8 cellular contexts compared by ENCODE assay signal in genomic region chr2:217928324-217929293, GRCh38.
A peak's percentile ranks its signal among the peaks of the same experiment; 100 is the strongest.
DNase-seq lines count a peak whose midpoint lies in the region; ATAC-seq and TF ChIP-seq lines count a peak whose summit lies in the region.

No MANE protein-coding gene starts in this region.

- H2AFZ ChIP-seq in parathyroid adenoma, result no peak overlapping the region

- DNase-seq in CMK (ENCODE audit: low read depth) (peak; percentile 77), NCI-H345 treated with DMSO at 0.1 percent for 48 hours (lab: John Stamatoyannopoulos, UW; ENCODE audit: unreplicated experiment) (peak; percentile 22), T1000 (lab: John Stamatoyannopoulos, UW) (no peak), HEK293T (ENCODE audit: extremely low spot score) (no peak), NCI-H128 (lab: John Stamatoyannopoulos, UW; ENCODE audit: unreplicated experiment) (no peak)
- DNase-seq in activated effector memory CD4-positive, alpha-beta T cell treated with anti-CD3 and anti-CD28 coated beads, Interleukin-2, amount 50 U/mL, for 16 hours, result no peak

- H3K9ac ChIP-seq in parathyroid adenoma, result no peak overlapping the region

- H3K4me2 ChIP-seq in parathyroid adenoma (ENCODE audit: low read length), result no peak overlapping the region

- POLR2A ChIA-PET in HEK293T (lab: Yijun Ruan, JAX), result no interaction called here

- TF ChIP-seq CTCF in parathyroid adenoma (IDR thresholded peaks at IDR 0.05), result no peak

- H3K4me3 ChIP-seq in parathyroid adenoma (ENCODE audit: low read depth, low read length), result no peak overlapping the region

- H3K79me2 ChIP-seq in parathyroid adenoma, result peaks cover 90% of the 10 kb centered on the region

- ATAC-seq in esophagus mucosa, result peak; percentile 60

- H3K27ac ChIP-seq in parathyroid adenoma, result peak overlapping the region; percentile 73

- CTCF ChIA-PET in HEK293T (lab: Yijun Ruan, JAX), result no interaction called here

- no peaks in the 10 kb centered on the region for H3K27me3 ChIP-seq in parathyroid adenoma (ENCODE audit: control insufficient read depth, insufficient read depth, low read length)

- peaks cover 41% of the 10 kb centered on the region for H3K4me1 ChIP-seq in parathyroid adenoma

- H3K9me3 ChIP-seq in parathyroid adenoma (ENCODE audit: control insufficient read depth, low read length), result no peaks in the 10 kb centered on the region

- H3K36me3 ChIP-seq in parathyroid adenoma (ENCODE audit: control insufficient read depth, insufficient read depth, low read length), result no peaks in the 10 kb centered on the region

TF ChIP-seq in HEK293T, 16 proteins besides CTCF, POLR2A, EP300 and RAD21:
- TF ChIP-seq CTBP1 (IDR thresholded peaks at IDR 0.05; ENCODE audit: borderline replicate concordance) (no peak), SUZ12 (IDR thresholded peaks at IDR 0.05) (no peak), HDGF (IDR thresholded peaks at IDR 0.05; ENCODE audit: borderline replicate concordance) (no peak), SP1 (IDR thresholded peaks at IDR 0.05) (no peak), FOXM1 (IDR thresholded peaks at IDR 0.05; ENCODE audit: borderline replicate concordance) (no peak), FOXK2 (IDR thresholded peaks at IDR 0.05) (no peak), LEF1 (IDR thresholded peaks at IDR 0.05; ENCODE audit: borderline replicate concordance) (no peak)

Comparison
In these comparisons a context has a peak if more than half of its experiments do, and no peak if none do; other contexts are left out.
1. DNase-seq: peak in CMK (single experiment) and NCI-H345 treated with DMSO at 0.1 percent for 48 hours (single experiment); none in activated effector memory CD4-positive, alpha-beta T cell treated with anti-CD3 and anti-CD28 coated beads, Interleukin-2, amount 50 U/mL, for 16 hours (single experiment), T1000 (single experiment), HEK293T (single experiment) and NCI-H128 (single experiment).